In the genomic region with DNA sequence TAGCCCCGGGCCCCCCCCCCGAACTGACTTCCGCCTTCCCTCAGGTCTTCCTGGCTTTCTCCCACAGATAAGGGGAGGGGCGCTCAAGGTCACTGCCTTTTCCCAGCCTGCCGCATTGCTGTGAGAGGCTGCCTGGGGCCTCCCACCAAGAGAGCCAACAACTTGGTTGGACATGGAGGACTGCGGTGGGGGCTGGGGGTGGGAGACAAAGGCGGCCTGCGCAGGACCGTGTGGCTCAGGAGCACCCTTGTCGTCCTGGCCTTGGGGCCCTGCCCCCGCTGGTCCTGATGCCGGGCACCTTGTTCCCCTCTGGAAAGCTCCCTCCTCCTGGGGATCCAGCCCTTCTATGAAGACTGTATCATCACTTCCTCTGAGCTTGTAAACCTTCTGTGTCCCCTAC, we compare ENCODE assay signal across 2 cellular contexts.
TF ChIP-seq lines count a peak whose summit lies in the region.

No MANE protein-coding gene starts in this region.

TF ChIP-seq in IMR-90, 13 proteins besides CTCF, POLR2A, EP300 and RAD21:
- TF ChIP-seq NFE2L2 (IDR thresholded peaks at IDR 0.05; ENCODE audit: low read depth, low read length) (no peak), BHLHE40 (IDR thresholded peaks at IDR 0.05; ENCODE audit: low read depth, low read length) (no peak), MAFK (IDR thresholded peaks at IDR 0.05; ENCODE audit: low read depth, low read length) (no peak), ELK1 (IDR thresholded peaks at IDR 0.05; ENCODE audit: borderline replicate concordance, low read depth, low read length) (no peak), MXI1 (IDR thresholded peaks at IDR 0.05; ENCODE audit: borderline replicate concordance, low read depth, low read length) (no peak), CHD1 (IDR thresholded peaks at IDR 0.05; ENCODE audit: low read depth, low read length) (no peak), SMC3 (IDR thresholded peaks at IDR 0.05; ENCODE audit: low read depth, low read length) (no peak), CEBPB (IDR thresholded peaks at IDR 0.05; ENCODE audit: low read depth, low read length) (no peak), FOS (IDR thresholded peaks at IDR 0.05; ENCODE audit: low read depth, low read length) (no peak), RCOR1 (IDR thresholded peaks at IDR 0.05; ENCODE audit: insufficient replicate concordance, low read length) (no peak), USF2 (IDR thresholded peaks at IDR 0.05; ENCODE audit: low read depth, low read length) (no peak), MAZ (IDR thresholded peaks at IDR 0.05; ENCODE audit: borderline replicate concordance, low read depth, low read length) (no peak)

TF ChIP-seq in K562, 482 proteins besides CTCF, POLR2A, EP300 and RAD21:
- TF ChIP-seq VEZF1 (CRISPR knock-in tag; IDR thresholded peaks at IDR 0.05) (0 out of 2 replicates have a peak, but pooled peaks have one; percentile 26), ZC3H11A (IDR thresholded peaks at IDR 0.05; ENCODE audit: low read depth, low read length) (no peak)
